Comparison of ENCODE assay signal across 28 cellular contexts in the genomic region with DNA sequence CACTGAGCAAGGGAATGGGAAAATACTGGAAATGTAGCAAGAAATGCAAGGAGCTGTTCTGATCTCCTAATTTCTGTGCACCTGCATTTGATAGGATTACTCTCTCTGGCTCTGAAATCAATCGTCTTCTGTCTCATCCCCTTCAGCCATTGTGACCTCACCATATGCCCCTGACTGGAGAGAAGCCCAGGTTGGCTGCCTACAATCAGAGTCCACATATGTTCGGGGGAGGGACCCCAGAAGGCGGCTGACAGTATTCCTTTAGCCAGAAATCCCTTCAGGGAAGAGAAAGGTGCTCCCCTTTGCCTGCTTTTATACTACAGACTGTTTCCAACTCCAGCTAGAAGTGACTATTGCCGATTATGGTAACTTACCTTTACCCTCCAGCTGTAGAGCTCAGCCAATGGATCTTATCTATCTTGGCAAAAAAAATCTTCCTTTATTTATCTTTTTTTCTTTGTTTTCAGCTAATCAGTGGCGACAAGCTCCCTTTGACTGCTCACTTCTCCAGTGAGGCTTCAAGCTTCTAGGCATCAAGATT.
DNase-seq lines count a peak whose midpoint lies in the region; ATAC-seq, FAIRE-seq and TF ChIP-seq lines count a peak whose summit lies in the region.
"Had no signal": no experiment of that assay in that cellular context is flagged by ENCODE, and none has a peak within 500 bp of the region (broad histone marks: within the 10 kb centered on the region; RNA-seq: fewer than 3 reads in every experiment).

No MANE protein-coding gene starts in this region.

- BruUV-seq in K562 (replicated peaks; lab: Mats Ljungman, UMichigan), result no TSS peak

- TF ChIP-seq RAD21 in K562 (CRISPR knock-in tag; conservative IDR thresholded peaks at IDR 0.05 in 1 of 2, IDR thresholded peaks at IDR 0.05 in 1 of 2), result no peak

- H3K4me1 Mint-ChIP-seq in nephron, result peaks cover 26% of the 10 kb centered on the region
- H3K4me1 Mint-ChIP-seq in activated T-helper 2 cell treated with anti-CD3 and anti-CD28 coated beads, Interferon-gamma antibody, Interleukin-2, Interleukin-4, amounts not matched to agents 10 μg/mL and 5 μg/mL and 100 μg/mL, durations not matched to agents 14 hours and 24 hours and 36 hours (ENCODE audit: low read depth), result no peaks in the 10 kb centered on the region
- H3K4me1 Mint-ChIP-seq: activated CD4-positive, alpha-beta T cell treated with anti-CD3 and anti-CD28 coated beads for 36 hours; B cell; CD8-positive, alpha-beta memory T cell had no signal

- in situ Hi-C loops in K562 (cut with MboI), result no loop called here

- H3K36me3 ChIP-seq in K562 (ENCODE audit: control insufficient read depth, insufficient read depth, low read length), result no peaks in the 10 kb centered on the region
- H3K36me3 ChIP-seq: adrenal gland, gastrocnemius medialis, ovary, stomach, uterus had no signal

- peaks cover 0 to 7% of the 10 kb centered on the region in 2 experiments; a peak in 2 of 5 replicates for H3K4me1 ChIP-seq in K562 (replicated peaks in 1 of 2; ENCODE audit: control insufficient read depth in 2 of 2, insufficient read depth in 2 of 2, low read length in 2 of 2)
- H3K4me1 ChIP-seq: adrenal gland, gastrocnemius medialis had no signal

- H3K9me3 Mint-ChIP-seq in nephron, result no peaks in the 10 kb centered on the region
- peaks cover 58% of the 10 kb centered on the region for H3K9me3 Mint-ChIP-seq in activated T-helper 2 cell treated with anti-CD3 and anti-CD28 coated beads, Interferon-gamma antibody, Interleukin-2, Interleukin-4, amounts not matched to agents 10 μg/mL and 5 μg/mL and 100 μg/mL, durations not matched to agents 14 hours and 24 hours and 36 hours

- no peak for TF ChIP-seq EP300 in K562 (IDR thresholded peaks at IDR 0.05; ENCODE audit: low read length)

- no peak overlapping the region for H2AFZ ChIP-seq in K562 (ENCODE audit: low read depth, low read length)
- H2AFZ ChIP-seq: hepatocyte had no signal

- H3K27me3 ChIP-seq in K562 (ENCODE audit: control insufficient read depth in 2 of 2, insufficient read depth in 2 of 2, low read length in 2 of 2), result no peaks in the 10 kb centered on the region
- H3K27me3 ChIP-seq: adrenal gland, gastrocnemius medialis, hepatocyte, ovary, stomach, uterus had no signal

- H3K27ac ChIP-seq in K562 (ENCODE audit: extremely low read depth, low read depth, low read length), result no peak overlapping the region
- H3K27ac ChIP-seq: adrenal gland, gastrocnemius medialis, hepatocyte, ovary had no signal

- POLR2A ChIA-PET in K562 (lab: Yijun Ruan, JAX), result interaction anchor here (0.6 to 1.5 kb wide), 3 partner anchors 10 to 454 kb away, joined by 3 to 6 read pairs (median 4); no protein-coding TSS in a partner anchor

- ATAC-seq in K562 (no peak), HG03045 (IDR thresholded peaks at IDR 0.05; ENCODE audit: unreplicated experiment) (no peak)
- ATAC-seq: activated CD4-positive, alpha-beta T cell treated with anti-CD3 and anti-CD28 coated beads for 36 hours; activated CD8-positive, alpha-beta T cell treated with anti-CD3 and anti-CD28 coated beads for 36 hours; gastrocnemius medialis; HCT116 had no signal

- FAIRE-seq in D721Med (lab: Jason Lieb, UNC) (peak; percentile 56), K562 (lab: Jason Lieb, UNC) (no peak)
- FAIRE-seq: endothelial cell of umbilical vein, GM12892, RCC 7860 had no signal

- peak overlapping the region; percentile 4 to 18 (median 8) for H3K27ac Mint-ChIP-seq in nephron
- H3K27ac Mint-ChIP-seq in activated T-helper 2 cell treated with anti-CD3 and anti-CD28 coated beads, Interferon-gamma antibody, Interleukin-2, Interleukin-4, amounts not matched to agents 10 μg/mL and 5 μg/mL and 100 μg/mL, durations not matched to agents 14 hours and 24 hours and 36 hours, result no peak overlapping the region
- H3K27ac Mint-ChIP-seq: activated CD4-positive, alpha-beta T cell treated with anti-CD3 and anti-CD28 coated beads for 36 hours; activated CD8-positive, alpha-beta T cell treated with anti-CD3 and anti-CD28 coated beads for 36 hours; activated naive CD4-positive, alpha-beta T cell treated with anti-CD3 and anti-CD28 coated beads for 36 hours; activated T-helper 1 cell treated with anti-CD3 and anti-CD28 coated beads, Interleukin-12 subunit alpha, Interleukin-12 subunit beta, Interleukin-2, Interleukin-4 antibody, amounts not matched to agents 30 ng/mL and 10 ng/mL and 1 ng/mL, durations not matched to agents 14 hours and 24 hours and 36 hours; B cell; CD8-positive, alpha-beta memory T cell had no signal

- CTCF ChIA-PET in K562 (lab: Yijun Ruan, JAX; ENCODE audit: low intra/inter-chr PET ratio), result no interaction called here

- H3K9me1 ChIP-seq in K562 (ENCODE audit: control insufficient read depth, insufficient read depth, low read length), result no peaks in the 10 kb centered on the region

- H3K27me3 Mint-ChIP-seq in nephron (ENCODE audit: low read depth), result no peaks in the 10 kb centered on the region
- H3K27me3 Mint-ChIP-seq in activated T-helper 2 cell treated with anti-CD3 and anti-CD28 coated beads, Interferon-gamma antibody, Interleukin-2, Interleukin-4, amounts not matched to agents 10 μg/mL and 5 μg/mL and 100 μg/mL, durations not matched to agents 14 hours and 24 hours and 36 hours (ENCODE audit: low read depth), result no peaks in the 10 kb centered on the region
- H3K27me3 Mint-ChIP-seq: activated CD4-positive, alpha-beta T cell treated with anti-CD3 and anti-CD28 coated beads for 36 hours; activated CD8-positive, alpha-beta T cell treated with anti-CD3 and anti-CD28 coated beads for 36 hours; B cell; CD8-positive, alpha-beta memory T cell had no signal

- no peaks in the 10 kb centered on the region for H3K36me3 Mint-ChIP-seq in nephron (ENCODE audit: low read depth)
- no peaks in the 10 kb centered on the region for H3K36me3 Mint-ChIP-seq in activated T-helper 2 cell treated with anti-CD3 and anti-CD28 coated beads, Interferon-gamma antibody, Interleukin-2, Interleukin-4, amounts not matched to agents 10 μg/mL and 5 μg/mL and 100 μg/mL, durations not matched to agents 14 hours and 24 hours and 36 hours (ENCODE audit: low read depth)
- H3K36me3 Mint-ChIP-seq: CD8-positive, alpha-beta memory T cell had no signal

- H3K4me3 Mint-ChIP-seq in nephron, result no peak overlapping the region
- no peak overlapping the region for H3K4me3 Mint-ChIP-seq in activated T-helper 2 cell treated with anti-CD3 and anti-CD28 coated beads, Interferon-gamma antibody, Interleukin-2, Interleukin-4, amounts not matched to agents 10 μg/mL and 5 μg/mL and 100 μg/mL, durations not matched to agents 14 hours and 24 hours and 36 hours (ENCODE audit: low read depth)
- H3K4me3 Mint-ChIP-seq: activated CD4-positive, alpha-beta T cell treated with anti-CD3 and anti-CD28 coated beads for 36 hours; activated CD8-positive, alpha-beta T cell treated with anti-CD3 and anti-CD28 coated beads for 36 hours; activated naive CD4-positive, alpha-beta T cell treated with anti-CD3 and anti-CD28 coated beads for 36 hours; activated T-helper 1 cell treated with anti-CD3 and anti-CD28 coated beads, Interleukin-12 subunit alpha, Interleukin-12 subunit beta, Interleukin-2, Interleukin-4 antibody, amounts not matched to agents 30 ng/mL and 10 ng/mL and 1 ng/mL, durations not matched to agents 14 hours and 24 hours and 36 hours; B cell; CD8-positive, alpha-beta memory T cell had no signal

- 26% methylated on average over 4 of the region's 5 CpGs for WGBS in K562 (ENCODE audit: insufficient coverage, low coverage, missing lambda C conversion rate)

- no peak overlapping the region for H3K4me2 ChIP-seq in K562 (ENCODE audit: insufficient read depth, low read length)
- H3K4me2 ChIP-seq: hepatocyte had no signal

- no peaks in the 10 kb centered on the region for H3K9me3 ChIP-seq in K562 (replicated peaks; ENCODE audit: control insufficient read depth, insufficient read depth, low read depth, low read length)
- H3K9me3 ChIP-seq: adrenal gland, gastrocnemius medialis, ovary, stomach, uterus had no signal

- intact Hi-C loops in K562 (cut with micrococcal nuclease), result no loop called here
- intact Hi-C loops in activated T-helper 2 cell treated with anti-CD3 and anti-CD28 coated beads, Interferon-gamma antibody, Interleukin-2, Interleukin-4, amounts not matched to agents 10 μg/mL and 5 μg/mL and 100 μg/mL, durations not matched to agents 14 hours and 24 hours and 36 hours (cut with micrococcal nuclease), result no loop called here

- H3K4me3 ChIP-seq in K562, result no peak overlapping the region
- H3K4me3 ChIP-seq: adrenal gland, gastrocnemius medialis, hepatocyte, ovary, stomach, uterus had no signal

- no peak for TF ChIP-seq POLR2A in K562 (conservative IDR thresholded peaks at IDR 0.05)

- no peak overlapping the region for H3K9ac ChIP-seq in K562 (ENCODE audit: insufficient read depth in 1 of 2, low read depth in 2 of 2, low read length in 2 of 2)

- no peaks in the 10 kb centered on the region for H3K79me2 ChIP-seq in K562 (ENCODE audit: control insufficient read depth, insufficient read depth, low read length)
- H3K79me2 ChIP-seq: hepatocyte had no signal

- DNase-seq in D721Med (ENCODE audit: insufficient read length, low spot score), result no peak
- DNase-seq in NCI-H1694 treated with DMSO at 0.1 percent for 48 hours (lab: John Stamatoyannopoulos, UW), result peak; percentile 53
- peak in 3 of 4 experiments; percentile 1 to 3 (median 2) for DNase-seq in K562 (ENCODE audit: extremely low read depth in 1 of 4, low spot score in 3 of 4)
- DNase-seq in OCI-M2 (lab: John Stamatoyannopoulos, UW; ENCODE audit: unreplicated experiment), result no peak
- DNase-seq in activated T-helper 2 cell treated with anti-CD3 and anti-CD28 coated beads, Interferon-gamma antibody, Interleukin-2, Interleukin-4, amounts not matched to agents 10 μg/mL and 5 μg/mL and 100 μg/mL, durations not matched to agents 14 hours and 24 hours and 36 hours (ENCODE audit: low spot score), result no peak
- DNase-seq: ACHN; activated CD4-positive, alpha-beta T cell treated with anti-CD3 and anti-CD28 coated beads for 36 hours; activated CD8-positive, alpha-beta memory T cell treated with anti-CD3 and anti-CD28 coated beads, Interleukin-2, amount 50 U/mL, for 48 hours; activated CD8-positive, alpha-beta T cell treated with anti-CD3 and anti-CD28 coated beads for 36 hours; activated naive CD4-positive, alpha-beta T cell treated with anti-CD3 and anti-CD28 coated beads for 36 hours; adrenal gland; CD8-positive, alpha-beta memory T cell; gastrocnemius medialis; NCI-H187 treated with DMSO at 0.1 percent for 48 hours; NCI-H526 treated with DMSO at 0.1 percent for 48 hours; stimulated activated CD4-positive, alpha-beta T cell treated with anti-CD3 and anti-CD28 coated beads, Interleukin-2, amount 100 ng/mL, for 24 hours had no signal

- H4K20me1 ChIP-seq in K562 (replicated peaks; ENCODE audit: control insufficient read depth, insufficient read depth, low read length), result 0 out of 2 replicates have a peak, but pooled peaks cover 5% of the 10 kb centered on the region

- no peak for TF ChIP-seq CTCF in D721Med (IDR thresholded peaks at IDR 0.05; ENCODE audit: insufficient read depth, missing control alignments)
- TF ChIP-seq CTCF in K562 (IDR thresholded peaks at IDR 0.05 in 2 of 3, conservative IDR thresholded peaks at IDR 0.05 in 1 of 3; ENCODE audit: insufficient read depth in 2 of 3, low read depth in 1 of 3, low read length in 3 of 3), result no peak
- TF ChIP-seq CTCF in nephron (IDR thresholded peaks at IDR 0.05; ENCODE audit: unreplicated experiment in 3 of 3), result no peak

TF ChIP-seq in K562, 482 proteins besides CTCF, POLR2A, EP300 and RAD21 (continues in another document):
- no peak for TF ChIP-seq ZNF239 (CRISPR knock-in tag; IDR thresholded peaks at IDR 0.05)
- no peak for TF ChIP-seq U2AF2 (optimal IDR thresholded peaks at IDR 0.05; ENCODE audit: low read depth, low read length)

Comparison
In these comparisons a context has a peak if more than half of its experiments do, and no peak if none do; other contexts are left out.
1. DNase-seq: peak in NCI-H1694 treated with DMSO at 0.1 percent for 48 hours (single experiment) and K562 (3 of 4); none in D721Med (single experiment), OCI-M2 (single experiment) and activated T-helper 2 cell treated with anti-CD3 and anti-CD28 coated beads, Interferon-gamma antibody, Interleukin-2, Interleukin-4, amounts not matched to agents 10 μg/mL and 5 μg/mL and 100 μg/mL, durations not matched to agents 14 hours and 24 hours and 36 hours (single experiment).